ENCODE assay signal across 9 cellular contexts in genomic region chr5:1521054-1521453, GRCh38. TPM values are rescaled to one million over a fixed set of nuclear protein-coding genes. Genes with fewer than 3 reads are reported as not detected.
DNase-seq lines count a peak whose midpoint lies in the region; ATAC-seq and TF ChIP-seq lines count a peak whose summit lies in the region.
"Had no signal": no experiment of that assay in that cellular context is flagged by ENCODE, and none has a peak within 500 bp of the region (broad histone marks: within the 10 kb centered on the region; RNA-seq: fewer than 3 reads in every experiment).

No MANE protein-coding gene starts in this region.

- peaks cover 56% of the 10 kb centered on the region for H3K4me1 ChIP-seq in CD4-positive, alpha-beta memory T cell (ENCODE audit: insufficient read depth, low read length)

- no peaks in the 10 kb centered on the region for H3K9me3 ChIP-seq in CD4-positive, alpha-beta memory T cell (ENCODE audit: control insufficient read depth in 1 of 2, low read length in 2 of 2)

- no peaks in the 10 kb centered on the region for H3K36me3 ChIP-seq in CD4-positive, alpha-beta memory T cell (ENCODE audit: insufficient read depth, low read length)

- H3K4me3 Mint-ChIP-seq in CD4-positive, alpha-beta memory T cell, result peak overlapping the region; percentile 29 to 92 (median 56)
- peak overlapping the region; percentile 4; the same call in 1 of the 2 replicates for H3K4me3 Mint-ChIP-seq in HFFc6
- no peak overlapping the region for H3K4me3 Mint-ChIP-seq in activated naive CD8-positive, alpha-beta T cell treated with anti-CD3 and anti-CD28 coated beads, Interleukin-2, amount 10 ng/mL, durations not matched to agents 7 days and 5 days
- peak overlapping the region in 9 of 10 donors; percentile 23 to 93 (median 75) for H3K4me3 Mint-ChIP-seq in naive thymus-derived CD8-positive, alpha-beta T cell

- H3K36me3 Mint-ChIP-seq in CD4-positive, alpha-beta memory T cell, result peaks cover 3 to 31% of the 10 kb centered on the region in 2 donors
- H3K36me3 Mint-ChIP-seq in HFFc6 (ENCODE audit: low read depth), result peaks cover 9% of the 10 kb centered on the region; the same call in 1 of the 2 replicates
- H3K36me3 Mint-ChIP-seq in activated naive CD8-positive, alpha-beta T cell treated with anti-CD3 and anti-CD28 coated beads, Interleukin-2, amount 10 ng/mL, durations not matched to agents 7 days and 5 days, result peaks cover 3% of the 10 kb centered on the region
- H3K36me3 Mint-ChIP-seq in naive thymus-derived CD8-positive, alpha-beta T cell, result peaks cover 0 to 15% (median 0%) of the 10 kb centered on the region in 3 donors

- intact Hi-C loops in CD4-positive, alpha-beta memory T cell (cut with micrococcal nuclease), result no loop called here

- CTCF ChIA-PET in CD4-positive, alpha-beta memory T cell (lab: Charles Lee; ENCODE audit: partially characterized antibody), result no interaction called here

- no peaks in the 10 kb centered on the region for H3K27me3 ChIP-seq in CD4-positive, alpha-beta memory T cell (ENCODE audit: insufficient read depth, low read length)

- peaks cover 15 to 51% (median 33%) of the 10 kb centered on the region in 4 donors for H3K4me1 Mint-ChIP-seq in CD4-positive, alpha-beta memory T cell
- H3K4me1 Mint-ChIP-seq in HFFc6 (ENCODE audit: low read depth), result peaks cover 35% of the 10 kb centered on the region
- peaks cover 19% of the 10 kb centered on the region for H3K4me1 Mint-ChIP-seq in activated naive CD8-positive, alpha-beta T cell treated with anti-CD3 and anti-CD28 coated beads, Interleukin-2, amount 10 ng/mL, durations not matched to agents 7 days and 5 days
- peaks cover 12 to 60% (median 36%) of the 10 kb centered on the region in 4 donors for H3K4me1 Mint-ChIP-seq in naive thymus-derived CD8-positive, alpha-beta T cell

- no peaks in the 10 kb centered on the region for H3K9me3 Mint-ChIP-seq in CD4-positive, alpha-beta memory T cell
- H3K9me3 Mint-ChIP-seq in HFFc6, result no peaks in the 10 kb centered on the region
- no peaks in the 10 kb centered on the region for H3K9me3 Mint-ChIP-seq in activated naive CD8-positive, alpha-beta T cell treated with anti-CD3 and anti-CD28 coated beads, Interleukin-2, amount 10 ng/mL, durations not matched to agents 7 days and 5 days
- no peaks in the 10 kb centered on the region for H3K9me3 Mint-ChIP-seq in naive thymus-derived CD8-positive, alpha-beta T cell
- H3K9me3 Mint-ChIP-seq: T-helper 2 cell treated with Interferon-gamma antibody and Interleukin-4, amounts not matched to agents 5 μg/mL and 100 μg/mL, for 36 hours had no signal

- H3K27ac ChIP-seq in CD4-positive, alpha-beta memory T cell (ENCODE audit: low read depth, low read length), result no peak overlapping the region

- TF ChIP-seq CTCF in HFFc6 (IDR thresholded peaks at IDR 0.05), result no peak

- no peak overlapping the region for H3K4me3 ChIP-seq in CD4-positive, alpha-beta memory T cell (ENCODE audit: low read length in 2 of 2)

- DNase-seq in CD4-positive, alpha-beta memory T cell, result no peak
- no peak for DNase-seq in HFFc6
- peak; percentile 15 for DNase-seq in activated naive CD8-positive, alpha-beta T cell treated with anti-CD3 and anti-CD28 coated beads, Interleukin-2, amount 10 ng/mL, durations not matched to agents 7 days and 5 days
- DNase-seq in naive thymus-derived CD8-positive, alpha-beta T cell, result no peak
- no peak for DNase-seq in NCI-H510A treated with DMSO at 0.1 percent for 48 hours (lab: John Stamatoyannopoulos, UW)
- DNase-seq in iPS-NIHi11 (ENCODE audit: low spot score), result no peak
- DNase-seq in T-helper 1 cell, result no peak
- no peak for DNase-seq in AML-193 (lab: John Stamatoyannopoulos, UW)

- H3K27ac Mint-ChIP-seq in CD4-positive, alpha-beta memory T cell, result peak overlapping the region in 5 of 7 donors; percentile 4 to 87 (median 46)
- no peak overlapping the region for H3K27ac Mint-ChIP-seq in HFFc6
- no peak overlapping the region for H3K27ac Mint-ChIP-seq in activated naive CD8-positive, alpha-beta T cell treated with anti-CD3 and anti-CD28 coated beads, Interleukin-2, amount 10 ng/mL, durations not matched to agents 7 days and 5 days
- peak overlapping the region in 4 of 10 donors; percentile 11 to 96 (median 58) for H3K27ac Mint-ChIP-seq in naive thymus-derived CD8-positive, alpha-beta T cell

- no peak for ATAC-seq in activated naive CD8-positive, alpha-beta T cell treated with anti-CD3 and anti-CD28 coated beads, Interleukin-2, amount 10 ng/mL, durations not matched to agents 7 days and 5 days (ENCODE audit: low read depth)
- ATAC-seq in naive thymus-derived CD8-positive, alpha-beta T cell, result no peak

- no peaks in the 10 kb centered on the region for H3K27me3 Mint-ChIP-seq in CD4-positive, alpha-beta memory T cell
- peaks cover under 1% of the 10 kb centered on the region for H3K27me3 Mint-ChIP-seq in HFFc6 (ENCODE audit: insufficient read depth)
- no peaks in the 10 kb centered on the region for H3K27me3 Mint-ChIP-seq in activated naive CD8-positive, alpha-beta T cell treated with anti-CD3 and anti-CD28 coated beads, Interleukin-2, amount 10 ng/mL, durations not matched to agents 7 days and 5 days
- H3K27me3 Mint-ChIP-seq in naive thymus-derived CD8-positive, alpha-beta T cell, result no peaks in the 10 kb centered on the region

- POLR2A ChIA-PET in CD4-positive, alpha-beta memory T cell (lab: Charles Lee; ENCODE audit: partially characterized antibody), result interaction anchor here (1.2 to 4.1 kb wide), 3 partner anchors 9 to 135 kb away, joined by 3 to 36 read pairs (median 24); no protein-coding TSS in a partner anchor
- POLR2A ChIA-PET in activated naive CD8-positive, alpha-beta T cell treated with anti-CD3 and anti-CD28 coated beads, Interleukin-2, amount 10 ng/mL, durations not matched to agents 7 days and 5 days (lab: Charles Lee), result interaction anchor here (0.7 to 0.9 kb wide), 2 partner anchors 11 to 175 kb away, joined by 3 read pairs; no protein-coding TSS in a partner anchor
- POLR2A ChIA-PET in naive thymus-derived CD8-positive, alpha-beta T cell (lab: Charles Lee), result no interaction called here

RNA-seq across cellular contexts. Expression of gene LPCAT1, which starts 2.7 kb away (rescaled TPM):
- 10 to 100 TPM; 62.8 to 63.6 TPM for total RNA-seq in CD4-positive, alpha-beta memory T cell
- 10 to 100 TPM in 1 of 2 donors, 1 to 10 TPM in 1; 9.0 to 32.2 TPM for polyA plus RNA-seq in CD4-positive, alpha-beta memory T cell
- 10 to 100 TPM; 37.5 to 53.5 (median 44.1) TPM for total RNA-seq in HFFc6 (2021; fragmentation: NEBNext Ultra II Directional; extraction: Animal tissue kit (Norgen Biotek cat#: 25700))
- 10 to 100 TPM; 70.8 to 72.2 TPM for total RNA-seq in activated naive CD8-positive, alpha-beta T cell treated with anti-CD3 and anti-CD28 coated beads, Interleukin-2, amount 10 ng/mL, durations not matched to agents 7 days and 5 days
- total RNA-seq in naive thymus-derived CD8-positive, alpha-beta T cell, result 10 to 100 TPM; 40.3 to 46.1 TPM
- 10 to 100 TPM; 18.6 to 46.3 (median 20.9) TPM for polyA plus RNA-seq in naive thymus-derived CD8-positive, alpha-beta T cell

Comparison
In these comparisons a context has a peak if more than half of its experiments do, and no peak if none do; other contexts are left out.
1. H3K27ac Mint-ChIP-seq: peak in CD4-positive, alpha-beta memory T cell (5 of 7); none in HFFc6 (single experiment) and activated naive CD8-positive, alpha-beta T cell treated with anti-CD3 and anti-CD28 coated beads, Interleukin-2, amount 10 ng/mL, durations not matched to agents 7 days and 5 days (single experiment).